Comparison of ENCODE assay signal across 34 cellular contexts in genomic region chr17:58365980-58366595, GRCh38. TPM values are rescaled to one million over a fixed set of nuclear protein-coding genes. Genes with fewer than 3 reads are reported as not detected.
A peak's percentile ranks its signal among the peaks of the same experiment; 100 is the strongest.
DNase-seq lines count a peak whose midpoint lies in the region; ATAC-seq, FAIRE-seq and TF ChIP-seq lines count a peak whose summit lies in the region.
"Had no signal": no experiment of that assay in that cellular context is flagged by ENCODE, and none has a peak within 500 bp of the region (broad histone marks: within the 10 kb centered on the region; RNA-seq: fewer than 3 reads in every experiment).

No MANE protein-coding gene starts in this region.

- no peaks in the 10 kb centered on the region for H3K9me3 Mint-ChIP-seq in nephron progenitor cell
- H3K9me3 Mint-ChIP-seq: activated CD4-positive, alpha-beta memory T cell treated with anti-CD3 and anti-CD28 coated beads, Interleukin-2, amount 10 ng/mL, durations not matched to agents 7 days and 5 days; activated naive CD4-positive, alpha-beta T cell treated with anti-CD3 and anti-CD28 coated beads for 36 hours; natural killer cell; stimulated activated naive CD8-positive, alpha-beta T cell treated with anti-CD3 and anti-CD28 coated beads, Interleukin-15, Interleukin-2, amounts not matched to agents 100 ng/mL and 50 ng/mL, for 24 hours had no signal

- no peaks in the 10 kb centered on the region for H3K9me3 ChIP-seq in esophagus squamous epithelium
- H3K9me3 ChIP-seq: body of pancreas, ovary, SK-N-SH, thoracic aorta had no signal

- H3K27me3 Mint-ChIP-seq in nephron progenitor cell (ENCODE audit: low read depth, poor library complexity), result peaks cover 4% of the 10 kb centered on the region
- H3K27me3 Mint-ChIP-seq: activated CD4-positive, alpha-beta memory T cell treated with anti-CD3 and anti-CD28 coated beads, Interleukin-2, amount 10 ng/mL, durations not matched to agents 7 days and 5 days; stimulated activated naive CD8-positive, alpha-beta T cell treated with anti-CD3 and anti-CD28 coated beads, Interleukin-15, Interleukin-2, amounts not matched to agents 100 ng/mL and 50 ng/mL, for 24 hours had no signal

- H3K4me3 ChIP-seq in esophagus squamous epithelium, result no peak overlapping the region
- H3K4me3 ChIP-seq: body of pancreas, ovary, smooth muscle cell, thoracic aorta had no signal

- 25 to 44% methylated on average over 2 to 5 of the region's 5 CpGs for WGBS in esophagus squamous epithelium, 2 donors

- peaks cover 0 to 27% (median 0%) of the 10 kb centered on the region in 3 donors for H3K36me3 ChIP-seq in esophagus squamous epithelium
- H3K36me3 ChIP-seq: ovary, thoracic aorta had no signal

- no peak for ATAC-seq in GM19351 (IDR thresholded peaks at IDR 0.05; ENCODE audit: unreplicated experiment)
- ATAC-seq in HG02571 (IDR thresholded peaks at IDR 0.05; ENCODE audit: unreplicated experiment), result no peak
- ATAC-seq: body of pancreas, esophagus mucosa, left ventricle myocardium superior, natural killer cell had no signal

- DNase-seq in RPMI8226 (peak; percentile 26), esophagus squamous epithelium (lab: John Stamatoyannopoulos, UW) (no peak), nephron progenitor cell (no peak), urothelium cell line (ENCODE audit: low spot score) (no peak), NCI-H128 (lab: John Stamatoyannopoulos, UW; ENCODE audit: unreplicated experiment) (no peak)
- DNase-seq: activated CD4-positive, alpha-beta memory T cell treated with anti-CD3 and anti-CD28 coated beads, Interleukin-2, amount 10 ng/mL, durations not matched to agents 7 days and 5 days; activated CD8-positive, alpha-beta memory T cell treated with anti-CD3 and anti-CD28 coated beads, Interleukin-2, amount 50 U/mL, for 4 hours; activated naive CD4-positive, alpha-beta T cell treated with anti-CD3 and anti-CD28 coated beads for 36 hours; body of pancreas; COR-L47; dermis blood vessel endothelial cell; foreskin fibroblast; HCEC 1CT; left ventricle myocardium superior; mesendoderm; natural killer cell; NCI-H1092; NCI-H1694 treated with DMSO at 0.1 percent for 48 hours; NCI-H2171; NCI-H510A; OCI-M1; ovary; retina; SK-N-SH; stimulated activated CD4-positive, alpha-beta T cell treated with anti-CD3 and anti-CD28 coated beads, Interleukin-1b, Interleukin-23, amount 100 ng/mL, for 48 hours had no signal

- peaks cover 65% of the 10 kb centered on the region for H3K4me1 Mint-ChIP-seq in nephron progenitor cell

- H3K27ac Mint-ChIP-seq in nephron progenitor cell, result peak overlapping the region; percentile 80
- H3K27ac Mint-ChIP-seq: activated CD4-positive, alpha-beta memory T cell treated with anti-CD3 and anti-CD28 coated beads, Interleukin-2, amount 10 ng/mL, durations not matched to agents 7 days and 5 days; activated naive CD4-positive, alpha-beta T cell treated with anti-CD3 and anti-CD28 coated beads for 36 hours; natural killer cell; stimulated activated naive CD8-positive, alpha-beta T cell treated with anti-CD3 and anti-CD28 coated beads, Interleukin-15, Interleukin-2, amounts not matched to agents 100 ng/mL and 50 ng/mL, for 24 hours had no signal

- H3K4me1 ChIP-seq in esophagus squamous epithelium, result peaks cover 20 to 88% (median 25%) of the 10 kb centered on the region in 3 donors
- H3K4me1 ChIP-seq: body of pancreas had no signal

- H3K27me3 ChIP-seq in esophagus squamous epithelium, result peaks cover 0 to 5% (median 0%) of the 10 kb centered on the region in 4 donors
- H3K27me3 ChIP-seq: body of pancreas, ovary had no signal

- H3K27ac ChIP-seq in esophagus squamous epithelium, result peak overlapping the region in 3 of 4 donors; percentile 75 to 83 (median 77)
- H3K27ac ChIP-seq: body of pancreas, C4-2B, ovary, thoracic aorta had no signal

- H3K4me3 Mint-ChIP-seq in nephron progenitor cell, result no peak overlapping the region
- H3K4me3 Mint-ChIP-seq: activated CD4-positive, alpha-beta memory T cell treated with anti-CD3 and anti-CD28 coated beads, Interleukin-2, amount 10 ng/mL, durations not matched to agents 7 days and 5 days; activated naive CD4-positive, alpha-beta T cell treated with anti-CD3 and anti-CD28 coated beads for 36 hours; natural killer cell; stimulated activated naive CD8-positive, alpha-beta T cell treated with anti-CD3 and anti-CD28 coated beads, Interleukin-15, Interleukin-2, amounts not matched to agents 100 ng/mL and 50 ng/mL, for 24 hours had no signal

- FAIRE-seq in urothelium cell line (lab: Jason Lieb, UNC), result peak; percentile 52
- FAIRE-seq: G401.6, keratinocyte had no signal

- H3K36me3 Mint-ChIP-seq in nephron progenitor cell (ENCODE audit: low read depth), result no peaks in the 10 kb centered on the region
- H3K36me3 Mint-ChIP-seq: natural killer cell had no signal

- intact Hi-C loops in esophagus squamous epithelium (cut with DNase I), result no loop called here

- no peak for TF ChIP-seq POLR2A in esophagus squamous epithelium (IDR thresholded peaks at IDR 0.05)

- TF ChIP-seq CTCF in esophagus squamous epithelium (IDR thresholded peaks at IDR 0.05) (no peak), nephron progenitor cell (IDR thresholded peaks at IDR 0.05) (no peak)

RNA-seq across cellular contexts. Expression of gene SUPT4H1, which starts 14.1 kb away (rescaled TPM):
- total RNA-seq in esophagus squamous epithelium, result 10 to 100 TPM; 29.9 to 54.9 (median 37.0) TPM

RNA-seq across cellular contexts. Expression of gene TSPOAP1, which starts 37.5 kb away (rescaled TPM):
- total RNA-seq in esophagus squamous epithelium, result 10 to 100 TPM in 1 of 4 donors, 1 to 10 TPM in 3; 2.9 to 16.0 (median 3.3) TPM

RNA-seq across cellular contexts. Expression of gene RNF43, which starts 51.2 kb away (rescaled TPM):
- total RNA-seq in esophagus squamous epithelium, result 10 to 100 TPM in 1 of 4 donors, 1 to 10 TPM in 3; 6.4 to 13.8 (median 8.1) TPM
- total RNA-seq: activated CD4-positive, alpha-beta memory T cell treated with anti-CD3 and anti-CD28 coated beads, Interleukin-2, amount 10 ng/mL, durations not matched to agents 7 days and 5 days; dermis blood vessel endothelial cell had no signal
